19 cellular contexts compared by ENCODE assay signal in genomic region chr17:39658760-39659159, GRCh38. TPM values are rescaled to one million over a fixed set of nuclear protein-coding genes. Genes with fewer than 3 reads are reported as not detected.
DNase-seq lines count a peak whose midpoint lies in the region; ATAC-seq and TF ChIP-seq lines count a peak whose summit lies in the region.
"Had no signal": no experiment of that assay in that cellular context is flagged by ENCODE, and none has a peak within 500 bp of the region (broad histone marks: within the 10 kb centered on the region; RNA-seq: fewer than 3 reads in every experiment).

No MANE protein-coding gene starts in this region.

- peaks cover 5% of the 10 kb centered on the region for H3K79me2 ChIP-seq in smooth muscle cell (ENCODE audit: low read depth)

- no peak overlapping the region for H3K9ac ChIP-seq in smooth muscle cell (ENCODE audit: low read depth)

- H3K36me3 Mint-ChIP-seq in activated CD4-positive, alpha-beta T cell treated with anti-CD3 and anti-CD28 coated beads, Interleukin-2, amount 10 ng/mL, durations not matched to agents 7 days and 5 days (ENCODE audit: low read depth): peaks cover 20% of the 10 kb centered on the region
- H3K36me3 Mint-ChIP-seq in naive thymus-derived CD8-positive, alpha-beta T cell: peaks cover 0 to 33% (median 9%) of the 10 kb centered on the region in 3 donors

- no peaks in the 10 kb centered on the region for H3K27me3 Mint-ChIP-seq in activated CD4-positive, alpha-beta T cell treated with anti-CD3 and anti-CD28 coated beads, Interleukin-2, amount 10 ng/mL, durations not matched to agents 7 days and 5 days
- no peaks in the 10 kb centered on the region for H3K27me3 Mint-ChIP-seq in naive thymus-derived CD8-positive, alpha-beta T cell
- H3K27me3 Mint-ChIP-seq: central memory CD8-positive, alpha-beta T cell had no signal

- no peaks in the 10 kb centered on the region for H3K9me3 Mint-ChIP-seq in activated CD4-positive, alpha-beta T cell treated with anti-CD3 and anti-CD28 coated beads, Interleukin-2, amount 10 ng/mL, durations not matched to agents 7 days and 5 days
- no peaks in the 10 kb centered on the region for H3K9me3 Mint-ChIP-seq in naive thymus-derived CD8-positive, alpha-beta T cell
- H3K9me3 Mint-ChIP-seq: central memory CD8-positive, alpha-beta T cell had no signal

- peak overlapping the region; percentile 19 for H3K27ac Mint-ChIP-seq in activated CD4-positive, alpha-beta T cell treated with anti-CD3 and anti-CD28 coated beads, Interleukin-2, amount 10 ng/mL, durations not matched to agents 7 days and 5 days
- H3K27ac Mint-ChIP-seq in naive thymus-derived CD8-positive, alpha-beta T cell: peak overlapping the region; percentile 71 to 95 (median 90)

- DNase-seq in activated CD4-positive, alpha-beta T cell treated with anti-CD3 and anti-CD28 coated beads, Interleukin-2, amount 10 ng/mL, durations not matched to agents 7 days and 5 days: no peak
- DNase-seq in activated CD4-positive, alpha-beta T cell treated with anti-CD3 and anti-CD28 coated beads, Interleukin-2, amount 50 U/mL, for 4 hours: no peak
- DNase-seq in caudate nucleus (lab: John Stamatoyannopoulos, UW) (peak in 31 of 61 donors; percentile 23 to 93 (median 51)), tibial nerve (ENCODE audit: low spot score in 2 of 2) (no peak), smooth muscle cell (lab: John Stamatoyannopoulos, UW; ENCODE audit: unreplicated experiment) (no peak)
- no peak for DNase-seq in naive thymus-derived CD8-positive, alpha-beta T cell
- DNase-seq: activated CD4-positive, alpha-beta T cell treated with anti-CD3 and anti-CD28 coated beads for 48 hours; effector CD4-positive, alpha-beta T cell; Kasumi-1; NCI-H1092; NCI-H2029 treated with DMSO at 0.1 percent for 48 hours; SHP77; stimulated activated CD4-positive, alpha-beta T cell treated with anti-CD3 and anti-CD28 coated beads, Interleukin-2, amount 100 ng/mL, for 24 hours had no signal

- peaks cover 0 to 80% (median 19%) of the 10 kb centered on the region in 3 donors for H3K36me3 ChIP-seq in tibial nerve
- H3K36me3 ChIP-seq in smooth muscle cell (ENCODE audit: low read depth): no peaks in the 10 kb centered on the region

- peaks cover 31% of the 10 kb centered on the region for H4K20me1 ChIP-seq in smooth muscle cell (ENCODE audit: low read depth)

- no peaks in the 10 kb centered on the region for H3F3A ChIP-seq in smooth muscle cell (ENCODE audit: low read depth)

- no peak overlapping the region for H2AFZ ChIP-seq in smooth muscle cell (ENCODE audit: low read depth)

- no peak for TF ChIP-seq POLR2A in tibial nerve (IDR thresholded peaks at IDR 0.05)

- H3K4me3 ChIP-seq in tibial nerve (no peak overlapping the region), smooth muscle cell (no peak overlapping the region)

- ATAC-seq in naive thymus-derived CD8-positive, alpha-beta T cell: peak in 1 of 2 donors; percentile 20
- ATAC-seq in HG03097 (IDR thresholded peaks at IDR 0.05; ENCODE audit: low FRiP score, unreplicated experiment) (no peak), GM21526 (IDR thresholded peaks at IDR 0.05; ENCODE audit: low FRiP score, unreplicated experiment) (no peak)

- POLR2A ChIA-PET in activated CD4-positive, alpha-beta T cell treated with anti-CD3 and anti-CD28 coated beads, Interleukin-2, amount 10 ng/mL, durations not matched to agents 7 days and 5 days (lab: Charles Lee): no interaction called here
- POLR2A ChIA-PET in naive thymus-derived CD8-positive, alpha-beta T cell (lab: Charles Lee): interaction anchor here (0.8 to 2.7 kb wide), 6 partner anchors 9 to 95 kb away, joined by 3 to 22 read pairs (median 5); partner anchors contain the start of genes PNMT and STARD3

- TF ChIP-seq EP300 in tibial nerve (IDR thresholded peaks at IDR 0.05): no peak

- H3K4me1 Mint-ChIP-seq in activated CD4-positive, alpha-beta T cell treated with anti-CD3 and anti-CD28 coated beads, Interleukin-2, amount 10 ng/mL, durations not matched to agents 7 days and 5 days: peaks cover 29% of the 10 kb centered on the region
- peaks cover 27 to 69% (median 61%) of the 10 kb centered on the region in 4 donors for H3K4me1 Mint-ChIP-seq in naive thymus-derived CD8-positive, alpha-beta T cell

- peak overlapping the region; percentile 95 for H3K27ac ChIP-seq in caudate nucleus (ENCODE audit: low read depth, low read length)
- peak overlapping the region; percentile 34 to 86 (median 80) for H3K27ac ChIP-seq in tibial nerve
- H3K27ac ChIP-seq in smooth muscle cell (ENCODE audit: low read depth): no peak overlapping the region
- H3K27ac ChIP-seq: 22Rv1 had no signal

- WGBS in tibial nerve, 2 donors: 76 to 80% methylated on average over 3 of the region's 3 CpGs
- WGBS in smooth muscle cell (ENCODE audit: low lambda C conversion rate): 97% methylated on average over 3 of the region's 3 CpGs

- TF ChIP-seq CTCF in tibial nerve (IDR thresholded peaks at IDR 0.05) (no peak), smooth muscle cell (IDR thresholded peaks at IDR 0.05; ENCODE audit: borderline replicate concordance, insufficient read depth, poor library complexity, severe bottlenecking) (no peak)

- H3K4me3 Mint-ChIP-seq in activated CD4-positive, alpha-beta T cell treated with anti-CD3 and anti-CD28 coated beads, Interleukin-2, amount 10 ng/mL, durations not matched to agents 7 days and 5 days: no peak overlapping the region
- peak overlapping the region; percentile 11 to 84 (median 70) for H3K4me3 Mint-ChIP-seq in naive thymus-derived CD8-positive, alpha-beta T cell
- H3K4me3 Mint-ChIP-seq: central memory CD8-positive, alpha-beta T cell had no signal

- peaks cover 0 to 79% (median 36%) of the 10 kb centered on the region in 4 donors for H3K4me1 ChIP-seq in tibial nerve
- no peaks in the 10 kb centered on the region for H3K4me1 ChIP-seq in smooth muscle cell (ENCODE audit: low read depth)

- H3K27me3 ChIP-seq in tibial nerve (no peaks in the 10 kb centered on the region), smooth muscle cell (ENCODE audit: low read depth) (no peaks in the 10 kb centered on the region)

- H3K9me3 ChIP-seq in tibial nerve (no peaks in the 10 kb centered on the region), smooth muscle cell (replicated peaks; ENCODE audit: low read depth) (no peaks in the 10 kb centered on the region)

- CTCF ChIA-PET in activated CD4-positive, alpha-beta T cell treated with anti-CD3 and anti-CD28 coated beads, Interleukin-2, amount 10 ng/mL, durations not matched to agents 7 days and 5 days (lab: Charles Lee): interaction anchor here (0.9 to 2.1 kb wide), 5 partner anchors 10 to 37 kb away, joined by 3 to 6 read pairs (median 5); partner anchors contain the start of gene PNMT

- no peak overlapping the region for H3K4me2 ChIP-seq in smooth muscle cell

RNA-seq across cellular contexts. Expression of gene TCAP, which starts 6.4 kb away (rescaled TPM):
- total RNA-seq in activated CD4-positive, alpha-beta T cell treated with anti-CD3 and anti-CD28 coated beads, Interleukin-2, amount 10 ng/mL, durations not matched to agents 7 days and 5 days: 1 to 10 TPM; 2.0 to 2.1 TPM
- 10 to 100 TPM in 1 of 2 experiments, 1 to 10 TPM in 1; 8.5 to 10.3 TPM for total RNA-seq in naive thymus-derived CD8-positive, alpha-beta T cell
- polyA plus RNA-seq in naive thymus-derived CD8-positive, alpha-beta T cell: under 1 TPM in 1 of 3 donors, not detected in 2; 0.11 TPM
- total RNA-seq in tibial nerve (1 to 10 TPM in 1 of 4 donors, under 1 TPM in 3; 0.30 to 5.5 (median 0.61) TPM), smooth muscle cell (1.1 TPM in 1 of 2 replicates, not detected in the other)
- polyA plus RNA-seq in smooth muscle cell: 0.41 and 0.69 TPM in 2 replicates

RNA-seq across cellular contexts. Expression of gene PNMT, which starts 9.5 kb away (rescaled TPM):
- under 1 TPM in 1 of 2 experiments, not detected in 1; 0.19 TPM for total RNA-seq in activated CD4-positive, alpha-beta T cell treated with anti-CD3 and anti-CD28 coated beads, Interleukin-2, amount 10 ng/mL, durations not matched to agents 7 days and 5 days
- total RNA-seq in naive thymus-derived CD8-positive, alpha-beta T cell: 1 to 10 TPM in 1 of 2 experiments, under 1 TPM in 1; 0.91 to 1.2 TPM
- polyA plus RNA-seq in naive thymus-derived CD8-positive, alpha-beta T cell: under 1 TPM in 2 of 3 donors, not detected in 1; 0.43 to 0.64 TPM
- total RNA-seq in tibial nerve (10 to 100 TPM in 3 of 4 donors, 1 to 10 TPM in 1; 2.4 to 19.6 (median 12.4) TPM), smooth muscle cell (not detected in 2 replicates)
- polyA plus RNA-seq in smooth muscle cell: 0.23 and 1.3 TPM in 2 replicates
- total RNA-seq: H4, NCI-H460 had no signal

RNA-seq across cellular contexts. Expression of gene STARD3, which starts 21.8 kb away (rescaled TPM):
- 10 to 100 TPM; 70.0 to 72.8 TPM for total RNA-seq in activated CD4-positive, alpha-beta T cell treated with anti-CD3 and anti-CD28 coated beads, Interleukin-2, amount 10 ng/mL, durations not matched to agents 7 days and 5 days
- total RNA-seq in naive thymus-derived CD8-positive, alpha-beta T cell: 100 to 1,000 TPM; 154 to 167 TPM
- 10 to 100 TPM; 37.4 to 51.6 (median 43.0) TPM for polyA plus RNA-seq in naive thymus-derived CD8-positive, alpha-beta T cell
- total RNA-seq in tibial nerve (100 to 1,000 TPM in 3 of 4 donors, 10 to 100 TPM in 1; 85.3 to 170 (median 108) TPM), smooth muscle cell (33.7 and 37.5 TPM in 2 replicates)
- 53.3 and 61.8 TPM in 2 replicates for polyA plus RNA-seq in smooth muscle cell

RNA-seq across cellular contexts. Expression of gene PGAP3, which starts 29.1 kb away (rescaled TPM):
- total RNA-seq in activated CD4-positive, alpha-beta T cell treated with anti-CD3 and anti-CD28 coated beads, Interleukin-2, amount 10 ng/mL, durations not matched to agents 7 days and 5 days: 10 to 100 TPM; 27.0 to 30.6 TPM
- total RNA-seq in naive thymus-derived CD8-positive, alpha-beta T cell: 10 to 100 TPM; 30.1 to 33.5 TPM
- polyA plus RNA-seq in naive thymus-derived CD8-positive, alpha-beta T cell: 10 to 100 TPM; 14.2 to 17.7 (median 15.5) TPM
- total RNA-seq in tibial nerve (10 to 100 TPM; 10.9 to 16.5 (median 15.1) TPM), smooth muscle cell (16.5 and 19.4 TPM in 2 replicates)
- 19.1 and 26.4 TPM in 2 replicates for polyA plus RNA-seq in smooth muscle cell

RNA-seq across cellular contexts. Expression of gene PPP1R1B, which starts 32.0 kb away (rescaled TPM):
- not detected for total RNA-seq in activated CD4-positive, alpha-beta T cell treated with anti-CD3 and anti-CD28 coated beads, Interleukin-2, amount 10 ng/mL, durations not matched to agents 7 days and 5 days
- not detected for total RNA-seq in naive thymus-derived CD8-positive, alpha-beta T cell
- not detected for polyA plus RNA-seq in naive thymus-derived CD8-positive, alpha-beta T cell
- total RNA-seq in tibial nerve (10 to 100 TPM; 10.4 to 20.4 (median 12.7) TPM), smooth muscle cell (1.7 TPM in 1 of 2 replicates, not detected in the other)
- polyA plus RNA-seq in smooth muscle cell: not detected in 2 replicates
- total RNA-seq: H4 had no signal

Comparison
In these comparisons a context has a peak if more than half of its experiments do, and no peak if none do; other contexts are left out.
1. DNase-seq: peak in caudate nucleus (31 of 61); none in activated CD4-positive, alpha-beta T cell treated with anti-CD3 and anti-CD28 coated beads, Interleukin-2, amount 10 ng/mL, durations not matched to agents 7 days and 5 days (single experiment), activated CD4-positive, alpha-beta T cell treated with anti-CD3 and anti-CD28 coated beads, Interleukin-2, amount 50 U/mL, for 4 hours (0 of 2), naive thymus-derived CD8-positive, alpha-beta T cell (0 of 10), tibial nerve (0 of 2) and smooth muscle cell (single experiment).